30 cellular contexts compared by ENCODE assay signal in genomic region chr22:40305625-40306024, GRCh38.
"Had no signal": no experiment of that assay in that cellular context is flagged by ENCODE, and none has a peak within 500 bp of the region (broad histone marks: within the 10 kb centered on the region; RNA-seq: fewer than 3 reads in every experiment).

No MANE protein-coding gene starts in this region.

- H3K27ac Mint-ChIP-seq: activated CD4-positive, alpha-beta T cell treated with anti-CD3 and anti-CD28 coated beads, Interleukin-2, amount 10 ng/mL, durations not matched to agents 7 days and 5 days; effector memory CD8-positive, alpha-beta T cell; immature natural killer cell; stimulated activated naive B cell treated with anti-CD40 and anti-IgM and Interleukin-4, amounts not matched to agents 10 μg/mL and 1 μg/mL and 100 μg/mL, for 72 hours; T-helper 1 cell treated with Interleukin-12 subunit alpha and Interleukin-12 subunit beta and Interleukin-4 antibody, amounts not matched to agents 30 μg/mL and 1 μg/mL, for 36 hours had no signal

- H3K4me1 Mint-ChIP-seq: immature natural killer cell had no signal

- H3K27ac ChIP-seq: ascending aorta, brain microvascular endothelial cell, pancreas, prostate gland, suprapubic skin, tibial artery, upper lobe of right lung, WERI-Rb-1 had no signal

- H3K4me2 ChIP-seq: smooth muscle cell had no signal

- H3K4me3 ChIP-seq: ascending aorta, pancreas, prostate gland, smooth muscle cell, suprapubic skin, tibial artery, upper lobe of right lung had no signal

- H3K27me3 ChIP-seq: ascending aorta, brain microvascular endothelial cell, pancreas, suprapubic skin, tibial artery, upper lobe of right lung had no signal

- H3K9me3 Mint-ChIP-seq: activated CD4-positive, alpha-beta T cell treated with anti-CD3 and anti-CD28 coated beads, Interleukin-2, amount 10 ng/mL, durations not matched to agents 7 days and 5 days; effector memory CD8-positive, alpha-beta T cell; immature natural killer cell; neural crest cell; stimulated activated naive B cell treated with anti-CD40 and anti-IgM and Interleukin-4, amounts not matched to agents 10 μg/mL and 1 μg/mL and 100 μg/mL, for 72 hours; T-helper 1 cell treated with Interleukin-12 subunit alpha and Interleukin-12 subunit beta and Interleukin-4 antibody, amounts not matched to agents 30 μg/mL and 1 μg/mL, for 36 hours had no signal

- DNase-seq: activated CD4-positive, alpha-beta T cell treated with anti-CD3 and anti-CD28 coated beads, Interleukin-2, amount 10 ng/mL, durations not matched to agents 7 days and 5 days; activated CD4-positive, CD25-positive, alpha-beta regulatory T cell treated with anti-CD3 and anti-CD28 coated beads, Interleukin-2, amount 50 U/mL, for 72 hours; activated CD8-positive, alpha-beta memory T cell treated with anti-CD3 and anti-CD28 coated beads for 24 hours; activated effector memory CD4-positive, alpha-beta T cell treated with Interleukin-2 at 50 U/mL for 16 hours; activated naive CD4-positive, alpha-beta T cell treated with anti-CD3 and anti-CD28 coated beads, Interleukin-2, amount 50 U/mL, for 16 hours; brain microvascular endothelial cell; cortex of kidney; effector memory CD8-positive, alpha-beta T cell; foreskin fibroblast; hippocampal formation; immature natural killer cell; kidney; left colon; mammary epithelial cell; nucleus accumbens; pancreas; stimulated activated CD4-positive, alpha-beta T cell treated with anti-CD3 and anti-CD28 coated beads, Interleukin-1b, Interleukin-23, amount 100 ng/mL, for 48 hours; stimulated activated CD4-positive, alpha-beta T cell treated with anti-CD3 and anti-CD28 coated beads, Interleukin-4, amount 100 ng/mL, for 4 hours; stimulated activated CD8-positive, alpha-beta memory T cell treated with anti-CD3 and anti-CD28 coated beads, Interleukin-4, amount 100 ng/mL, for 48 hours; stimulated activated naive B cell treated with anti-CD40 and anti-IgM and Interleukin-4, amounts not matched to agents 10 μg/mL and 1 μg/mL and 100 μg/mL, for 72 hours; T1000; tibial artery; upper lobe of right lung; WERI-Rb-1 had no signal

- H3K4me1 ChIP-seq: pancreas, prostate gland, upper lobe of right lung had no signal

- H3K27me3 Mint-ChIP-seq: activated CD4-positive, alpha-beta T cell treated with anti-CD3 and anti-CD28 coated beads, Interleukin-2, amount 10 ng/mL, durations not matched to agents 7 days and 5 days; effector memory CD8-positive, alpha-beta T cell; stimulated activated naive B cell treated with anti-CD40 and anti-IgM and Interleukin-4, amounts not matched to agents 10 μg/mL and 1 μg/mL and 100 μg/mL, for 72 hours had no signal

- ATAC-seq: effector memory CD8-positive, alpha-beta T cell; left colon; pancreas; stimulated activated naive B cell treated with anti-CD40 and anti-IgM and Interleukin-4, amounts not matched to agents 10 μg/mL and 1 μg/mL and 100 μg/mL, for 72 hours; upper lobe of right lung had no signal

- H3K4me3 Mint-ChIP-seq: activated CD4-positive, alpha-beta T cell treated with anti-CD3 and anti-CD28 coated beads, Interleukin-2, amount 10 ng/mL, durations not matched to agents 7 days and 5 days; effector memory CD8-positive, alpha-beta T cell; immature natural killer cell; neural crest cell; stimulated activated naive B cell treated with anti-CD40 and anti-IgM and Interleukin-4, amounts not matched to agents 10 μg/mL and 1 μg/mL and 100 μg/mL, for 72 hours; T-helper 1 cell treated with Interleukin-12 subunit alpha and Interleukin-12 subunit beta and Interleukin-4 antibody, amounts not matched to agents 30 μg/mL and 1 μg/mL, for 36 hours had no signal
